ENCODE assay signal across 8 cellular contexts in genomic region chr16:22189473-22190168, GRCh38. TPM values are rescaled to one million over a fixed set of nuclear protein-coding genes. Genes with fewer than 3 reads are reported as not detected.
DNase-seq lines count a peak whose midpoint lies in the region; ATAC-seq and TF ChIP-seq lines count a peak whose summit lies in the region.

No MANE protein-coding gene starts in this region.

- H3K9me3 Mint-ChIP-seq in activated CD8-positive, alpha-beta T cell treated with anti-CD3 and anti-CD28 coated beads, Interleukin-2, amount 10 ng/mL, durations not matched to agents 7 days and 5 days (ENCODE audit: insufficient read depth): no peaks in the 10 kb centered on the region

- peaks cover 1% of the 10 kb centered on the region for H3K36me3 Mint-ChIP-seq in activated CD8-positive, alpha-beta T cell treated with anti-CD3 and anti-CD28 coated beads, Interleukin-2, amount 10 ng/mL, durations not matched to agents 7 days and 5 days (ENCODE audit: low read depth)

- H2AFZ ChIP-seq in Karpas-422 (ENCODE audit: low read length) (peak overlapping the region; percentile 91), neural cell (ENCODE audit: low read depth, low read length) (peak overlapping the region; percentile 74)

- H3K4me1 ChIP-seq in Karpas-422 (ENCODE audit: low read length) (peaks cover 42% of the 10 kb centered on the region), suprapubic skin (peaks cover 43% of the 10 kb centered on the region)

- H3K9me2 ChIP-seq in Karpas-422 (replicated peaks; ENCODE audit: insufficient read depth, low read length): no peaks in the 10 kb centered on the region
- H3K9me2 ChIP-seq in neural cell (ENCODE audit: insufficient read depth, low read length): no peaks in the 10 kb centered on the region

- H3K27me3 ChIP-seq in Karpas-422 (ENCODE audit: low read length) (no peaks in the 10 kb centered on the region), neural cell (ENCODE audit: insufficient read depth, low read depth, low read length) (no peaks in the 10 kb centered on the region), suprapubic skin (no peaks in the 10 kb centered on the region)

- H3K4me3 ChIP-seq in Karpas-422 (ENCODE audit: low read length): peak overlapping the region; percentile 75
- H3K4me3 ChIP-seq in epithelial cell of proximal tubule (ENCODE audit: low read depth, low read length): peak overlapping the region; percentile 70
- peak overlapping the region; percentile 93 for H3K4me3 ChIP-seq in neural cell (ENCODE audit: low read length)
- peak overlapping the region; percentile 73 for H3K4me3 ChIP-seq in suprapubic skin

- H3K27me3 Mint-ChIP-seq in activated CD8-positive, alpha-beta T cell treated with anti-CD3 and anti-CD28 coated beads, Interleukin-2, amount 10 ng/mL, durations not matched to agents 7 days and 5 days (ENCODE audit: low read depth): no peaks in the 10 kb centered on the region

- H3K79me2 ChIP-seq in Karpas-422 (ENCODE audit: low read length) (no peaks in the 10 kb centered on the region), neural cell (replicated peaks; ENCODE audit: insufficient read depth, low read length) (no peaks in the 10 kb centered on the region)

- no peak for DNase-seq in Karpas-422
- DNase-seq in activated CD8-positive, alpha-beta T cell treated with anti-CD3 and anti-CD28 coated beads, Interleukin-2, amount 10 ng/mL, durations not matched to agents 7 days and 5 days: peak; percentile 89
- no peak for DNase-seq in epithelial cell of proximal tubule (ENCODE audit: low read depth)
- peak; percentile 82 to 86 for DNase-seq in suprapubic skin (ENCODE audit: low spot score in 2 of 2)
- no peak for DNase-seq in amniotic stem cell (lab: John Stamatoyannopoulos, UW)

- no peaks in the 10 kb centered on the region for H3K9me3 ChIP-seq in Karpas-422 (ENCODE audit: low read length)
- H3K9me3 ChIP-seq in neural cell (ENCODE audit: low read length): no peaks in the 10 kb centered on the region
- H3K9me3 ChIP-seq in suprapubic skin: no peaks in the 10 kb centered on the region

- peak overlapping the region; percentile 65 for H3K9ac ChIP-seq in Karpas-422 (ENCODE audit: low read length)
- peak overlapping the region; percentile 63 for H3K9ac ChIP-seq in neural cell (ENCODE audit: low read length)

- WGBS in suprapubic skin: 2% methylated on average over 27 of the region's 27 CpGs

- ATAC-seq in GM18868 (IDR thresholded peaks at IDR 0.05; ENCODE audit: unreplicated experiment): peak; percentile 4
- no peak for ATAC-seq in activated CD8-positive, alpha-beta T cell treated with anti-CD3 and anti-CD28 coated beads, Interleukin-2, amount 10 ng/mL, durations not matched to agents 7 days and 5 days

- H3K27ac ChIP-seq in 22Rv1 (peak overlapping the region; percentile 88), Karpas-422 (ENCODE audit: low read length) (no peak overlapping the region), neural cell (ENCODE audit: low read length) (no peak overlapping the region), suprapubic skin (peak overlapping the region; percentile 99)

- TF ChIP-seq POLR2A in suprapubic skin (IDR thresholded peaks at IDR 0.05): no peak

- H3K27ac Mint-ChIP-seq in activated CD8-positive, alpha-beta T cell treated with anti-CD3 and anti-CD28 coated beads, Interleukin-2, amount 10 ng/mL, durations not matched to agents 7 days and 5 days: peak overlapping the region; percentile 99

- H3F3A ChIP-seq in neural cell (ENCODE audit: insufficient read depth, low read length, poor library complexity, severe bottlenecking): no peaks in the 10 kb centered on the region

- CTCF ChIA-PET in activated CD8-positive, alpha-beta T cell treated with anti-CD3 and anti-CD28 coated beads, Interleukin-2, amount 10 ng/mL, durations not matched to agents 7 days and 5 days (lab: Charles Lee): interaction anchor here (0.6 to 4.2 kb wide), 37 partner anchors 9 to 370 kb away, joined by 3 to 78 read pairs (median 7); partner anchors contain the start of genes EEF2K, MOSMO, PDZD9 and POLR3E

- H3K36me3 ChIP-seq in Karpas-422 (ENCODE audit: insufficient read depth, low read length): no peaks in the 10 kb centered on the region
- no peaks in the 10 kb centered on the region for H3K36me3 ChIP-seq in neural cell (ENCODE audit: insufficient read depth, low read length)
- H3K36me3 ChIP-seq in suprapubic skin: no peaks in the 10 kb centered on the region

- H3K4me2 ChIP-seq in Karpas-422 (ENCODE audit: low read depth, low read length, poor library complexity, severe bottlenecking): peak overlapping the region; percentile 88
- H3K4me2 ChIP-seq in neural cell (ENCODE audit: low read length): peak overlapping the region; percentile 48

- POLR2A ChIA-PET in activated CD8-positive, alpha-beta T cell treated with anti-CD3 and anti-CD28 coated beads, Interleukin-2, amount 10 ng/mL, durations not matched to agents 7 days and 5 days (lab: Charles Lee): interaction anchor here (1.3 to 2.4 kb wide), 5 partner anchors 17 to 236 kb away, joined by 3 to 13 read pairs (median 7); partner anchors contain the start of genes EEF2K, MOSMO and UQCRC2

- H3K4me3 Mint-ChIP-seq in activated CD8-positive, alpha-beta T cell treated with anti-CD3 and anti-CD28 coated beads, Interleukin-2, amount 10 ng/mL, durations not matched to agents 7 days and 5 days: peak overlapping the region; percentile 91

- H4K20me1 ChIP-seq in Karpas-422 (ENCODE audit: insufficient read depth, low read depth, low read length) (no peaks in the 10 kb centered on the region), neural cell (ENCODE audit: insufficient read depth) (no peaks in the 10 kb centered on the region)

- TF ChIP-seq EP300 in neural cell (conservative IDR thresholded peaks at IDR 0.05; ENCODE audit: poor library complexity, severe bottlenecking): no peak
- TF ChIP-seq EP300 in suprapubic skin (IDR thresholded peaks at IDR 0.05): no peak

- H3K4me1 Mint-ChIP-seq in activated CD8-positive, alpha-beta T cell treated with anti-CD3 and anti-CD28 coated beads, Interleukin-2, amount 10 ng/mL, durations not matched to agents 7 days and 5 days (ENCODE audit: low read depth): peaks cover 48% of the 10 kb centered on the region

- TF ChIP-seq RAD21 in neural cell (conservative IDR thresholded peaks at IDR 0.05): no peak

- TF ChIP-seq CTCF in 22Rv1 (IDR thresholded peaks at IDR 0.05): no peak
- no peak for TF ChIP-seq CTCF in epithelial cell of proximal tubule (conservative IDR thresholded peaks at IDR 0.05; ENCODE audit: low read depth, low read length)
- no peak for TF ChIP-seq CTCF in neural cell (IDR thresholded peaks at IDR 0.05; ENCODE audit: poor library complexity, severe bottlenecking)
- no peak for TF ChIP-seq CTCF in suprapubic skin (IDR thresholded peaks at IDR 0.05)

TF ChIP-seq in neural cell, 6 proteins besides CTCF, POLR2A, EP300 and RAD21:
- TF ChIP-seq MXI1 (conservative IDR thresholded peaks at IDR 0.05; ENCODE audit: poor library complexity, severe bottlenecking): no peak
- no peak for TF ChIP-seq POLR2AphosphoS5 (IDR thresholded peaks at IDR 0.05)
- no peak for TF ChIP-seq REST (IDR thresholded peaks at IDR 0.05; ENCODE audit: borderline replicate concordance)

RNA-seq across cellular contexts. Expression of gene EEF2K, which starts 16.5 kb away (rescaled TPM):
- 12.1 and 16.0 TPM in 2 replicates for total RNA-seq in Karpas-422 (2014; rRNA removed; shearing (Covaris generic); ENCODE audit: low replicate concordance)
- total RNA-seq in activated CD8-positive, alpha-beta T cell treated with anti-CD3 and anti-CD28 coated beads, Interleukin-2, amount 10 ng/mL, durations not matched to agents 7 days and 5 days: 10 to 100 TPM; 27.7 to 28.9 TPM
- 12.2 and 13.7 TPM in 2 replicates for total RNA-seq in epithelial cell of proximal tubule
- polyA plus RNA-seq in neural cell: 3.9 and 7.2 TPM in 2 replicates
- polyA minus RNA-seq in neural cell: 5.4 and 5.6 TPM in 2 replicates
- 100 to 1,000 TPM in 1 of 4 donors, 10 to 100 TPM in 3; 50.9 to 194 (median 73.8) TPM for total RNA-seq in suprapubic skin

RNA-seq across cellular contexts. Expression of gene SDR42E2, which starts 27.3 kb away (rescaled TPM):
- not detected in 2 replicates for total RNA-seq in Karpas-422 (2014; rRNA removed; shearing (Covaris generic); ENCODE audit: low replicate concordance)
- under 1 TPM in 1 of 2 experiments, not detected in 1; 0.16 TPM for total RNA-seq in activated CD8-positive, alpha-beta T cell treated with anti-CD3 and anti-CD28 coated beads, Interleukin-2, amount 10 ng/mL, durations not matched to agents 7 days and 5 days
- total RNA-seq in epithelial cell of proximal tubule (0.12 TPM in 1 of 2 replicates, not detected in the other), suprapubic skin (not detected)
- polyA plus RNA-seq in neural cell: not detected in 2 replicates
- not detected in 2 replicates for polyA minus RNA-seq in neural cell

Comparison
In these comparisons a context has a peak if more than half of its experiments do, and no peak if none do; other contexts are left out.
1. H3K27ac ChIP-seq: peak in 22Rv1 (single experiment) and suprapubic skin (single experiment); none in Karpas-422 (single experiment) and neural cell (single experiment).
2. DNase-seq: peak in activated CD8-positive, alpha-beta T cell treated with anti-CD3 and anti-CD28 coated beads, Interleukin-2, amount 10 ng/mL, durations not matched to agents 7 days and 5 days (single experiment) and suprapubic skin (2 of 2); none in Karpas-422 (single experiment), epithelial cell of proximal tubule (single experiment) and amniotic stem cell (single experiment).
3. Peak in every context shown above with its lines, with median percentiles within 50 percentile points of each other: H3K4me3 ChIP-seq.